8 cellular contexts compared by ENCODE assay signal in genomic region chr7:101817031-101817929, GRCh38. TPM values are rescaled to one million over a fixed set of nuclear protein-coding genes. Genes with fewer than 3 reads are reported as not detected.
A peak's percentile ranks its signal among the peaks of the same experiment; 100 is the strongest.
DNase-seq lines count a peak whose midpoint lies in the region; ATAC-seq and TF ChIP-seq lines count a peak whose summit lies in the region.

Gene CUX1 (plus strand): TSS chr7:101817626. CDS start chr7:101817640, 14 bp downstream.

- intact Hi-C loops in heart right ventricle (cut with DNase I) (loop anchor here in 8 of 10 donors (2.0 to 10.0 kb wide), 13 partner anchors 40 to 420 kb away; no protein-coding TSS in a partner anchor), psoas muscle (cut with DNase I) (loop anchor here (5.0 to 10.0 kb wide), 4 partner anchors 40 to 418 kb away; no protein-coding TSS in a partner anchor)

- H3K27me3 Mint-ChIP-seq in activated naive CD4-positive, alpha-beta T cell treated with anti-CD3 and anti-CD28 coated beads, Interleukin-2, amount 10 ng/mL, durations not matched to agents 7 days and 5 days = peaks cover 37% of the 10 kb centered on the region

- H3K4me1 Mint-ChIP-seq in activated naive CD4-positive, alpha-beta T cell treated with anti-CD3 and anti-CD28 coated beads, Interleukin-2, amount 10 ng/mL, durations not matched to agents 7 days and 5 days = peaks cover 19% of the 10 kb centered on the region

- H3K36me3 Mint-ChIP-seq in activated naive CD4-positive, alpha-beta T cell treated with anti-CD3 and anti-CD28 coated beads, Interleukin-2, amount 10 ng/mL, durations not matched to agents 7 days and 5 days = peaks cover 1% of the 10 kb centered on the region

- H3K4me3 ChIP-seq in heart right ventricle = peak within 1 kb of the TSS; percentile 62 to 90 (median 80)
- peak within 1 kb of the TSS; percentile 90 for H3K4me3 ChIP-seq in psoas muscle

- CTCF ChIA-PET in activated naive CD4-positive, alpha-beta T cell treated with anti-CD3 and anti-CD28 coated beads, Interleukin-2, amount 10 ng/mL, durations not matched to agents 7 days and 5 days (lab: Charles Lee) = no interaction called here

- 1 to 2% methylated on average over 74 to 99 of the region's 100 CpGs for WGBS in heart right ventricle, 2 donors
- WGBS in psoas muscle, 3 donors = 1 to 3% (median 3%) methylated on average over 36 to 100 of the region's 100 CpGs

- H3K36me3 ChIP-seq in heart right ventricle (peaks cover 0 to 5% (median 0%) of the 10 kb centered on the region in 9 donors), psoas muscle (ENCODE audit: insufficient read depth in 1 of 2, low read depth in 1 of 2) (no peaks in the 10 kb centered on the region)

- peaks cover 5 to 54% (median 36%) of the 10 kb centered on the region in 9 donors for H3K4me1 ChIP-seq in heart right ventricle
- peaks cover 19% of the 10 kb centered on the region for H3K4me1 ChIP-seq in psoas muscle

- no peaks in the 10 kb centered on the region for H3K9me3 Mint-ChIP-seq in activated naive CD4-positive, alpha-beta T cell treated with anti-CD3 and anti-CD28 coated beads, Interleukin-2, amount 10 ng/mL, durations not matched to agents 7 days and 5 days

- no peaks in the 10 kb centered on the region for H3K9me3 ChIP-seq in heart right ventricle
- H3K9me3 ChIP-seq in psoas muscle = no peaks in the 10 kb centered on the region

- peak within 1 kb of the TSS in 9 of 10 donors; percentile 56 to 92 (median 81) for H3K27ac ChIP-seq in heart right ventricle
- peak within 1 kb of the TSS; percentile 78 for H3K27ac ChIP-seq in psoas muscle

- peak in 4 of 8 donors; percentile 8 to 49 (median 20) for ATAC-seq in heart right ventricle
- ATAC-seq in psoas muscle = peak; percentile 3 to 17 (median 10)

- TF ChIP-seq CTCF in heart right ventricle (IDR thresholded peaks at IDR 0.05) (no peak), psoas muscle (IDR thresholded peaks at IDR 0.05) (no peak)

- DNase-seq in DMS53 (lab: John Stamatoyannopoulos, UW) (peak; percentile 69), DMS53 treated with DMSO at 0.1 percent for 48 hours (lab: John Stamatoyannopoulos, UW; ENCODE audit: unreplicated experiment) (no peak), NCI-H69 (lab: John Stamatoyannopoulos, UW) (peak; percentile 68), heart right ventricle (peak in 1 of 2 donors; percentile 34), psoas muscle (peak; percentile 30 to 64), globus pallidus (ENCODE audit: low spot score) (no peak), NCI-H2107 treated with DMSO at 0.1 percent for 48 hours (lab: John Stamatoyannopoulos, UW; ENCODE audit: unreplicated experiment) (no peak)
- DNase-seq in activated naive CD4-positive, alpha-beta T cell treated with anti-CD3 and anti-CD28 coated beads, Interleukin-2, amount 10 ng/mL, durations not matched to agents 7 days and 5 days = peak; percentile 34

- peak within 1 kb of the TSS; percentile 64 for H3K4me3 Mint-ChIP-seq in activated naive CD4-positive, alpha-beta T cell treated with anti-CD3 and anti-CD28 coated beads, Interleukin-2, amount 10 ng/mL, durations not matched to agents 7 days and 5 days

- no peak within 1 kb of the TSS for H3K27ac Mint-ChIP-seq in activated naive CD4-positive, alpha-beta T cell treated with anti-CD3 and anti-CD28 coated beads, Interleukin-2, amount 10 ng/mL, durations not matched to agents 7 days and 5 days

- H3K27me3 ChIP-seq in heart right ventricle (no peaks in the 10 kb centered on the region), psoas muscle (ENCODE audit: insufficient read depth in 3 of 3, low read length in 2 of 3) (no peaks in the 10 kb centered on the region)

RNA-seq across cellular contexts. Expression of gene CUX1, which starts in this region (rescaled TPM):
- total RNA-seq in heart right ventricle = 100 to 1,000 TPM in 9 of 10 donors, 10 to 100 TPM in 1; 97.3 to 176 (median 149) TPM
- polyA plus RNA-seq in heart right ventricle = 10 to 100 TPM; 34.5 to 39.7 TPM
- total RNA-seq in psoas muscle = 10 to 100 TPM; 72.4 to 95.6 (median 76.2) TPM
- 10 to 100 TPM; 12.5 to 35.3 (median 17.7) TPM for polyA plus RNA-seq in psoas muscle

Comparison
In these comparisons a context has a peak if more than half of its experiments do, and no peak if none do; other contexts are left out.
1. DNase-seq: peak in DMS53 (single experiment), NCI-H69 (single experiment), activated naive CD4-positive, alpha-beta T cell treated with anti-CD3 and anti-CD28 coated beads, Interleukin-2, amount 10 ng/mL, durations not matched to agents 7 days and 5 days (single experiment) and psoas muscle (2 of 2); none in DMS53 treated with DMSO at 0.1 percent for 48 hours (single experiment), globus pallidus (single experiment) and NCI-H2107 treated with DMSO at 0.1 percent for 48 hours (single experiment).